In the genomic region with DNA sequence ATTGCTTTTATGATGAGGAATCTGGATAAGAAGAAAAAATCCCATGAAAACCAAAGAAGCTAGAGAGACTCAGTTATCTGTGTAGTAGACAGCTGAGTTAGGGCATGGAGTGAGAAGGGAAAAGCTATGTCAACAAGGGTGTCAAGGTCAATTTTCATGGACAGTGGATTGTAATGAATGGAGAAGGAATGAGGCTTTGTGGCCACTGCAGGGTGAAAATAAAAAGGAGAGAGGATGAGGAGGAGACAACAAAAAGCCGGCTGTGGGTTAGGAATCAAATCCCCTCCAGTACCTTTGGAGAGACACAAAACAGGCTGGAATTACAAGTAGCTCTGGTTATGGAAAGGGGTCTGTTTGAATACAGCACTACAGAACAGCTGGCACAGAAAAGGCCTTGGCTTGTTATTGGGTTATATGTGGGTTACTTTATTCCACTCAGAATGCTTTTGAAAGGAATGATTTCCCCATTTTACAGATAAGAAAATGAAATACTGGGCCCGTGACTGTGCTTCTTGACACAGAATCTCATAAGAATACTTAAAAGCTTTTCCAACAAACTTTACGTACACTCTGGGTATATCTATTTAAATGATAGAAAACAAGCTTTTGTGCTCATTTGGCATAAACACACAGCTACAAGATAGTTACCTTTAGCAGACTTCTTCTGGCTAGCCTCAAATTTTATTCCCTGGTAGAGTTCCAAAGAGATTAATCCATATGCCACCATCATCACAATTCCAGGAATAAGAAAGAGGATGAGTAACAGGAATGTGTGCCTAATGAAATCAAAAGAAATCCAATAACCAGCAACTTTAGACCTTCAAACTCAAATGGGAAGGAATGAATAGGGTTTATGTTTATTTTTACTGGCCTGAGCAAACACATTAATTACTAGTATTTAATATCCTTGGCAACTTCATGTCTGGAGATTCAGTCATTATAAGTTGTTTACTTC, we compare ENCODE assay signal across 1 cellular context.
TF ChIP-seq lines count a peak whose summit lies in the region.

No MANE protein-coding gene starts in this region.

TF ChIP-seq in HepG2, 621 proteins besides CTCF, POLR2A, EP300 and RAD21:
- TF ChIP-seq FOXO1 (CRISPR knock-in tag; IDR thresholded peaks at IDR 0.05) (no peak), FOXA1 (IDR thresholded peaks at IDR 0.05) (no peak), FOXA1 (CRISPR knock-in tag; IDR thresholded peaks at IDR 0.05) (peak; percentile 53), BHLHE40 (IDR thresholded peaks at IDR 0.05; ENCODE audit: low read length) (no peak), FOXA3 (CRISPR knock-in tag; IDR thresholded peaks at IDR 0.05) (peak; percentile 77)
